In the genomic region with DNA sequence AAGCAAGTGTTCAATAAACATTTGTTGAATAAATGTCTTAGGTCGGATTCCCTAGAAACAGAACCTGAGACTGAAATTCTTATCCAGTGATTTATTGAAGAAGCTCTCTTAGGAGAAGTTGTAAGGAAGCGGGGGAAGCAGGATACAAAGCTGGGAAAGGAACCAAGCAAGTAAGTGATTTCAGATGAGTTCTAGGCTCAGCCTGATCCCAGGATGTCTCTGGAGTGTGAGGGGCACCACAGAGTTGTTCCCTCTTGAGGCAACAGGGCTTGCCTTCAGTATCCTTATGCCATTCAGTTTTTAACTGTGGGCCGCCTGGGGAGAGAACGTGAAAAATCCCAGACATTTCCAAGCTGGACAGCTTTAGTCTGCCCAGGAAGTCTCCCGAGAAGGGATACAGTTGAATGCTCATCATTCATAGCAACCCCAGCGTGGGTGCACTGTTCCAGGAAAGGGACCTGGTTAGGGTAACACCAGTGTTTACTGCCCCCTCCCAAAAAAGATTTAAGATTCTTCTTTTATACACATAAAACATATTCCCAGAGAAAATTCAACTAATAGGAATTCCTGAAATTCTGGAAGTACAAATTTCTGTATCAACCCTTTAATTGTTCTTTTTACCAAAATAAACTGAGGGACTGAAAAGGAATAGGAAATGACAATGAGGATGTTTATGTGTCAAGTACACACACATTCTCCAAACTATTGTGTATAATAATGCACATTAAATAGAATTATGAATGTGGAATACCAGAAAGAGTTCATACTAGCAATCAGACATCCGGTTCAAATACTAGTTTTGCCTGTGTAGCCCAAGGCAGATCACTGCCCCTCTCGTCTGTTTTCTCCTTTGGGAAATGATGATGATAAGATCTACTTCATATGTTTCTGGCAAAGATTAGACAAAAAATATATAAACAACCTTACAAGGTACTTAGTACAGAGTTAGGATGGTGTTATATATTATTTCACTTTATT, we compare ENCODE assay signal across 16 cellular contexts.
"Had no signal": no experiment of that assay in that cellular context is flagged by ENCODE, and none has a peak within 500 bp of the region (broad histone marks: within the 10 kb centered on the region; RNA-seq: fewer than 3 reads in every experiment).

No MANE protein-coding gene starts in this region.

- H3K27me3 ChIP-seq: dorsolateral prefrontal cortex, gastroesophageal sphincter, heart left ventricle, left lung, ovary, spleen, thyroid gland had no signal

- DNase-seq: activated B cell treated with CpG ODN at 0.5 μM for 24 hours; activated CD4-positive, alpha-beta memory T cell treated with anti-CD3 and anti-CD28 coated beads for 36 hours; activated CD4-positive, alpha-beta T cell treated with anti-CD3 and anti-CD28 coated beads for 4 hours; activated naive CD4-positive, alpha-beta T cell; activated naive CD8-positive, alpha-beta T cell treated with anti-CD3 and anti-CD28 coated beads for 36 hours; amygdala; caudate nucleus; dorsolateral prefrontal cortex; left lung; ovary; spleen; stimulated activated naive B cell treated with anti-CD40 and anti-IgM and Interleukin-4, amounts not matched to agents 10 μg/mL and 1 μg/mL and 100 μg/mL, for 72 hours; thyroid gland had no signal

- ATAC-seq: gastroesophageal sphincter; left lung; stimulated activated naive B cell treated with anti-CD40 and anti-IgM and Interleukin-4, amounts not matched to agents 10 μg/mL and 1 μg/mL and 100 μg/mL, for 72 hours had no signal

- H3K9me3 ChIP-seq: gastroesophageal sphincter, heart left ventricle, left lung, ovary, thyroid gland had no signal

- H3K36me3 ChIP-seq: gastroesophageal sphincter, heart left ventricle, left lung, ovary, spleen, thyroid gland had no signal

- H3K27ac ChIP-seq: dorsolateral prefrontal cortex, epithelial cell of prostate, gastroesophageal sphincter, left lung, ovary, spleen, thyroid gland had no signal

- H3K4me1 ChIP-seq: gastroesophageal sphincter, left lung, spleen, thyroid gland had no signal

- H3K4me3 ChIP-seq: dorsolateral prefrontal cortex, gastroesophageal sphincter, heart left ventricle, left lung, ovary, spleen, thyroid gland had no signal
